ENCODE assay signal across 13 cellular contexts in the genomic region with DNA sequence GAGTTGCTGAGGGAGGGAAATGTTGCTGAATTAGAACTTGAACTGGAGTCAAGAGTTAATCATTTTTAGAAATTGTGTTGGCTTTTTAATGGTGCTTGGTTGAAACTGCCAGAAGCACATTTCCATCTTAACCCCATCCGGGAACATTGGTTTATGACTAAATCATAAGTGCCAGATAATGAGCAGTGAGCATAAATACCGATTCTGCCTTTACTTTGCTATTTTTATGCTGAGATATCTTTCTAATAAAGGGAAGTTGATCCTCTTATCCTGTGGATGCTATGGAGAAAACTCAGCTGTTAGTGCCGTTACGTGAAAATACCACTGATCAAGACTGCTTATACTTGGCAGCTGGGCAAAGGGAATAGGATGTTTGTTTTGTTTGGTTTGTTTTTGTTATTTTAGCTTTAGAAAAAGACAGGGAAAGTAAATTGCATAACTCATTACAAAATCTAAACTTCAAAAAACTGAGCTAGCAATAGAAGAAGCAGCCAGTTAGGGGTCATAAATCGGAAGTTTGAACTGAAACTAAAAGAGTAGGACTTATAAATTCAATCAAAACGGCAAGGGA.
DNase-seq lines count a peak whose midpoint lies in the region; ATAC-seq and TF ChIP-seq lines count a peak whose summit lies in the region.
"Had no signal": no experiment of that assay in that cellular context is flagged by ENCODE, and none has a peak within 500 bp of the region (broad histone marks: within the 10 kb centered on the region; RNA-seq: fewer than 3 reads in every experiment).

No MANE protein-coding gene starts in this region.

- H3K27me3 Mint-ChIP-seq in activated T-helper 2 cell treated with anti-CD3 and anti-CD28 coated beads, Interferon-gamma antibody, Interleukin-2, Interleukin-4, amounts not matched to agents 10 μg/mL and 5 μg/mL and 100 μg/mL, durations not matched to agents 14 hours and 24 hours and 36 hours (ENCODE audit: low read depth), result no peaks in the 10 kb centered on the region
- H3K27me3 Mint-ChIP-seq: CD8-positive, alpha-beta memory T cell; central memory CD8-positive, alpha-beta T cell had no signal

- no peaks in the 10 kb centered on the region for H3K79me2 ChIP-seq in mesendoderm (ENCODE audit: control insufficient read depth, insufficient read depth, low read length)

- H3K9me3 ChIP-seq in heart right ventricle (no peaks in the 10 kb centered on the region), endocrine pancreas (ENCODE audit: control insufficient read depth, low read length) (no peaks in the 10 kb centered on the region)
- H3K9me3 ChIP-seq: Peyer's patch, testis had no signal

- ATAC-seq in heart right ventricle (no peak), Right ventricle myocardium inferior (no peak), HG03354 (IDR thresholded peaks at IDR 0.05; ENCODE audit: poor library complexity, severe bottlenecking, unreplicated experiment) (no peak), HG03159 (IDR thresholded peaks at IDR 0.05; ENCODE audit: unreplicated experiment) (no peak)

- 33 to 35% methylated on average over 6 of the region's 6 CpGs for WGBS in heart right ventricle, 2 donors
- no CpG with 5 or more reads among the region's 6 CpGs for WGBS in mesendoderm (ENCODE audit: extremely low coverage, insufficient coverage, low lambda C conversion rate)

- H2BK15ac ChIP-seq in mesendoderm (replicated peaks; ENCODE audit: low read depth), result no peak overlapping the region

- H3K27ac Mint-ChIP-seq in activated T-helper 2 cell treated with anti-CD3 and anti-CD28 coated beads, Interferon-gamma antibody, Interleukin-2, Interleukin-4, amounts not matched to agents 10 μg/mL and 5 μg/mL and 100 μg/mL, durations not matched to agents 14 hours and 24 hours and 36 hours, result no peak overlapping the region
- H3K27ac Mint-ChIP-seq: CD8-positive, alpha-beta memory T cell had no signal

- H4K8ac ChIP-seq in mesendoderm (ENCODE audit: low read depth, low read length), result peak overlapping the region; percentile 28

- H3K27me3 ChIP-seq in heart right ventricle, result no peaks in the 10 kb centered on the region
- H3K27me3 ChIP-seq in endocrine pancreas (ENCODE audit: control insufficient read depth, insufficient read depth, low read length), result no peaks in the 10 kb centered on the region
- H3K27me3 ChIP-seq in mesendoderm (ENCODE audit: insufficient read depth, low read length, poor library complexity), result no peaks in the 10 kb centered on the region
- H3K27me3 ChIP-seq: Peyer's patch, testis had no signal

- H3K4me2 ChIP-seq in mesendoderm (ENCODE audit: low read length), result no peak overlapping the region

- H3K4ac ChIP-seq in mesendoderm (ENCODE audit: low read depth, low read length), result no peak overlapping the region

- intact Hi-C loops in heart right ventricle (cut with DNase I) (no loop called here), Right ventricle myocardium inferior (cut with DNase I) (no loop called here)
- intact Hi-C loops in activated T-helper 2 cell treated with anti-CD3 and anti-CD28 coated beads, Interferon-gamma antibody, Interleukin-2, Interleukin-4, amounts not matched to agents 10 μg/mL and 5 μg/mL and 100 μg/mL, durations not matched to agents 14 hours and 24 hours and 36 hours (cut with micrococcal nuclease), result no loop called here

- H2AK5ac ChIP-seq in mesendoderm (ENCODE audit: low read length), result no peak overlapping the region

- peaks cover 7% of the 10 kb centered on the region for H3K9me3 Mint-ChIP-seq in activated T-helper 2 cell treated with anti-CD3 and anti-CD28 coated beads, Interferon-gamma antibody, Interleukin-2, Interleukin-4, amounts not matched to agents 10 μg/mL and 5 μg/mL and 100 μg/mL, durations not matched to agents 14 hours and 24 hours and 36 hours

- H3K27ac ChIP-seq in heart right ventricle (peak overlapping the region in 1 of 10 donors; percentile 31), mesendoderm (ENCODE audit: low read depth, low read length) (no peak overlapping the region)
- H3K27ac ChIP-seq: Peyer's patch had no signal

- no peak overlapping the region for H2BK120ac ChIP-seq in mesendoderm (ENCODE audit: low read depth, low read length)

- H3K79me1 ChIP-seq in mesendoderm (ENCODE audit: low read length), result no peaks in the 10 kb centered on the region

- no peak for TF ChIP-seq CTCF in heart right ventricle (IDR thresholded peaks at IDR 0.05)

- no peaks in the 10 kb centered on the region for H3K36me3 Mint-ChIP-seq in activated T-helper 2 cell treated with anti-CD3 and anti-CD28 coated beads, Interferon-gamma antibody, Interleukin-2, Interleukin-4, amounts not matched to agents 10 μg/mL and 5 μg/mL and 100 μg/mL, durations not matched to agents 14 hours and 24 hours and 36 hours (ENCODE audit: low read depth)
- H3K36me3 Mint-ChIP-seq: CD8-positive, alpha-beta memory T cell had no signal

- H3K56ac ChIP-seq in mesendoderm (ENCODE audit: low read length), result no peak overlapping the region

- DNase-seq in heart right ventricle (no peak), Right ventricle myocardium inferior (ENCODE audit: missing footprints) (no peak), mesendoderm (no peak), anterior cingulate cortex (lab: John Stamatoyannopoulos, UW) (no peak)
- DNase-seq in activated T-helper 2 cell treated with anti-CD3 and anti-CD28 coated beads, Interferon-gamma antibody, Interleukin-2, Interleukin-4, amounts not matched to agents 10 μg/mL and 5 μg/mL and 100 μg/mL, durations not matched to agents 14 hours and 24 hours and 36 hours (ENCODE audit: low spot score), result no peak
- DNase-seq: activated CD4-positive, alpha-beta T cell treated with anti-CD3 and anti-CD28 coated beads, Interleukin-2, amount 50 U/mL, for 4 hours; CD8-positive, alpha-beta memory T cell; Peyer's patch; testis had no signal

- no peak overlapping the region for H4K5ac ChIP-seq in mesendoderm (ENCODE audit: low read length)

- H3K4me1 ChIP-seq in heart right ventricle (no peaks in the 10 kb centered on the region), endocrine pancreas (ENCODE audit: control insufficient read depth, insufficient read depth, low read length) (peaks cover 3% of the 10 kb centered on the region), mesendoderm (ENCODE audit: control insufficient read depth, low read depth, low read length) (no peaks in the 10 kb centered on the region)
- H3K4me1 ChIP-seq: Peyer's patch, testis had no signal

- no peak overlapping the region for H3K23ac ChIP-seq in mesendoderm (ENCODE audit: low read length)

- H3K4me3 ChIP-seq in heart right ventricle, result peak overlapping the region in 8 of 10 donors; percentile 4 to 49 (median 34)
- peak overlapping the region; percentile 60 for H3K4me3 ChIP-seq in endocrine pancreas (ENCODE audit: control insufficient read depth, insufficient read depth, low read length)
- no peak overlapping the region for H3K4me3 ChIP-seq in mesendoderm (ENCODE audit: low read length)
- H3K4me3 ChIP-seq: testis had no signal

- H3K4me3 Mint-ChIP-seq in activated T-helper 2 cell treated with anti-CD3 and anti-CD28 coated beads, Interferon-gamma antibody, Interleukin-2, Interleukin-4, amounts not matched to agents 10 μg/mL and 5 μg/mL and 100 μg/mL, durations not matched to agents 14 hours and 24 hours and 36 hours (ENCODE audit: low read depth), result no peak overlapping the region
- H3K4me3 Mint-ChIP-seq: CD8-positive, alpha-beta memory T cell; central memory CD8-positive, alpha-beta T cell had no signal

- no peak overlapping the region for H3K9ac ChIP-seq in endocrine pancreas (ENCODE audit: control insufficient read depth, insufficient read depth, low read length)
- no peak overlapping the region for H3K9ac ChIP-seq in mesendoderm (ENCODE audit: low read length)

- H3K18ac ChIP-seq in mesendoderm (ENCODE audit: low read length), result no peak overlapping the region

- H2BK5ac ChIP-seq in mesendoderm (ENCODE audit: low read length), result no peak overlapping the region

- no peaks in the 10 kb centered on the region for H3K4me1 Mint-ChIP-seq in activated T-helper 2 cell treated with anti-CD3 and anti-CD28 coated beads, Interferon-gamma antibody, Interleukin-2, Interleukin-4, amounts not matched to agents 10 μg/mL and 5 μg/mL and 100 μg/mL, durations not matched to agents 14 hours and 24 hours and 36 hours (ENCODE audit: low read depth)
- H3K4me1 Mint-ChIP-seq: CD8-positive, alpha-beta memory T cell; central memory CD8-positive, alpha-beta T cell had no signal

- H3K36me3 ChIP-seq in heart right ventricle, result no peaks in the 10 kb centered on the region
- H3K36me3 ChIP-seq in endocrine pancreas (ENCODE audit: control insufficient read depth, insufficient read depth, low read length), result no peaks in the 10 kb centered on the region
- no peaks in the 10 kb centered on the region for H3K36me3 ChIP-seq in mesendoderm (ENCODE audit: control insufficient read depth, insufficient read depth, low read length)
- H3K36me3 ChIP-seq: Peyer's patch had no signal
